Comparison of ENCODE assay signal across 8 cellular contexts in genomic region chr19:6738726-6739389, GRCh38. TPM values are rescaled to one million over a fixed set of nuclear protein-coding genes. Genes with fewer than 3 reads are reported as not detected.
DNase-seq lines count a peak whose midpoint lies in the region; ATAC-seq and TF ChIP-seq lines count a peak whose summit lies in the region.

No MANE protein-coding gene starts in this region.

- H3K9ac ChIP-seq in GM23248 (peak overlapping the region; percentile 74), mucosa of stomach (ENCODE audit: low read length) (peak overlapping the region; percentile 67)

- 2 to 3% methylated on average over 26 of the region's 26 CpGs for WGBS in GM23248 (ENCODE audit: low coverage in 1 of 2, low lambda C conversion rate in 2 of 2, missing lambda C conversion rate in 2 of 2), 2 experiments
- 7% methylated on average over 26 of the region's 26 CpGs for whole genome bisulfite sequencing in urinary bladder

- H3K4me3 ChIP-seq in GM23248: peak overlapping the region; percentile 64
- H3K4me3 ChIP-seq in dorsolateral prefrontal cortex: peak overlapping the region in 57 of 59 donors; percentile 14 to 91 (median 56)
- H3K4me3 ChIP-seq in mucosa of stomach (ENCODE audit: low read length): peak overlapping the region; percentile 57
- H3K4me3 ChIP-seq in urinary bladder (ENCODE audit: low read depth, low read length): no peak overlapping the region

- DNase-seq in GM23248: peak; percentile 69
- peak; percentile 9 for DNase-seq in T follicular helper cell (ENCODE audit: low read depth)
- DNase-seq in dorsolateral prefrontal cortex: no peak
- no peak for DNase-seq in germinal center (ENCODE audit: low spot score)
- no peak for DNase-seq in NCI-H146 treated with DMSO at 0.1 percent for 48 hours (lab: John Stamatoyannopoulos, UW; ENCODE audit: unreplicated experiment)

- no peaks in the 10 kb centered on the region for H3K27me3 ChIP-seq in GM23248 (replicated peaks; ENCODE audit: insufficient read depth)
- peaks cover 0 to 14% (median 0%) of the 10 kb centered on the region in 45 donors for H3K27me3 ChIP-seq in dorsolateral prefrontal cortex
- no peaks in the 10 kb centered on the region for H3K27me3 ChIP-seq in mucosa of stomach (ENCODE audit: control insufficient read depth, insufficient read depth, low read length)

- H3K27ac ChIP-seq in GM23248: peak overlapping the region; percentile 74
- H3K27ac ChIP-seq in dorsolateral prefrontal cortex: peak overlapping the region; percentile 9 to 100 (median 95)
- peak overlapping the region; percentile 71 for H3K27ac ChIP-seq in urinary bladder (ENCODE audit: low read depth)

- ATAC-seq in GM21717 (IDR thresholded peaks at IDR 0.05; ENCODE audit: unreplicated experiment): no peak

- H3K79me2 ChIP-seq in GM23248 (ENCODE audit: insufficient read depth): peaks cover 46% of the 10 kb centered on the region

- in situ Hi-C loops in GM23248 (cut with MboI): no loop called here

- no peaks in the 10 kb centered on the region for H4K20me1 ChIP-seq in GM23248 (ENCODE audit: insufficient read depth)

- H3K36me3 ChIP-seq in GM23248 (ENCODE audit: low read depth): 0 out of 2 replicates have a peak, but pooled peaks cover 3% of the 10 kb centered on the region
- H3K36me3 ChIP-seq in mucosa of stomach (ENCODE audit: control insufficient read depth, insufficient read depth, low read length): no peaks in the 10 kb centered on the region
- no peaks in the 10 kb centered on the region for H3K36me3 ChIP-seq in urinary bladder (ENCODE audit: insufficient read depth)

- peak overlapping the region; percentile 98 for H2AFZ ChIP-seq in GM23248

- TF ChIP-seq CTCF in dorsolateral prefrontal cortex (IDR thresholded peaks at IDR 0.05 in 54 of 56, conservative IDR thresholded peaks at IDR 0.05 in 2 of 56; ENCODE audit: low read depth in 1 of 56, partially characterized antibody in 56 of 56): peak in 3 of 56 donors; percentile 0 to 4 (median 1)

- peaks cover 31% of the 10 kb centered on the region for H3K4me1 ChIP-seq in GM23248 (ENCODE audit: insufficient read depth)
- H3K4me1 ChIP-seq in mucosa of stomach (ENCODE audit: control insufficient read depth, insufficient read depth, low read length): peaks cover 38% of the 10 kb centered on the region
- H3K4me1 ChIP-seq in urinary bladder (ENCODE audit: insufficient read depth): no peaks in the 10 kb centered on the region

- no peaks in the 10 kb centered on the region for H3K9me2 ChIP-seq in GM23248 (ENCODE audit: insufficient read depth)

- peaks cover 33% of the 10 kb centered on the region for H3F3A ChIP-seq in GM23248 (ENCODE audit: insufficient read depth)

- H3K9me3 ChIP-seq in GM23248 (ENCODE audit: low read depth) (no peaks in the 10 kb centered on the region), mucosa of stomach (ENCODE audit: control insufficient read depth, low read length) (no peaks in the 10 kb centered on the region)

- peak overlapping the region; percentile 92 for H3K4me2 ChIP-seq in GM23248 (ENCODE audit: unreplicated experiment)

- intact Hi-C loops in dorsolateral prefrontal cortex (cut with DNase I): loop anchor here (1.0 to 5.0 kb wide), 6 partner anchors 123 to 1093 kb away; partner anchors contain the start of genes EVI5L (in 1 of the 2), PSPN (in 1 of the 2) and TNFSF9 (in 1 of the 2)

RNA-seq across cellular contexts. Expression of gene TRIP10, which starts 0.6 kb away (rescaled TPM):
- total RNA-seq in GM23248 (2014; rRNA removed; shearing (Covaris generic)): 48.0 and 68.2 TPM in 2 replicates
- polyA plus RNA-seq in GM23248 (2016; fragmentation: Nextera tagmentation; extraction: Ambion mirVana): 48.9 and 50.1 TPM in 2 replicates
- total RNA-seq in dorsolateral prefrontal cortex: 10 to 100 TPM in 97 of 120 experiments, 1 to 10 TPM in 23; 4.5 to 54.0 (median 14.5) TPM
- total RNA-seq in urinary bladder: 28.5 TPM
- 113 TPM for polyA plus RNA-seq in urinary bladder

RNA-seq across cellular contexts. Expression of gene GPR108, which starts 1.5 kb away (rescaled TPM):
- 75.7 and 77.3 TPM in 2 replicates for total RNA-seq in GM23248 (2014; rRNA removed; shearing (Covaris generic))
- polyA plus RNA-seq in GM23248 (2016; fragmentation: Nextera tagmentation; extraction: Ambion mirVana) (78.8 and 83.5 TPM in 2 replicates), urinary bladder (66.8 TPM)
- total RNA-seq in dorsolateral prefrontal cortex (10 to 100 TPM; 21.4 to 74.1 (median 47.4) TPM), urinary bladder (23.2 TPM)

RNA-seq across cellular contexts. Expression of gene C3, which starts 18.4 kb away (rescaled TPM):
- total RNA-seq in GM23248 (2014; rRNA removed; shearing (Covaris generic)): 3.1 and 5.6 TPM in 2 replicates
- polyA plus RNA-seq in GM23248 (2016; fragmentation: Nextera tagmentation; extraction: Ambion mirVana): 3.5 and 4.8 TPM in 2 replicates
- 100 to 1,000 TPM in 92 of 120 experiments, 10 to 100 TPM in 28; 34.1 to 573 (median 145) TPM for total RNA-seq in dorsolateral prefrontal cortex
- 38.9 TPM for total RNA-seq in urinary bladder
- 1,354 TPM for polyA plus RNA-seq in urinary bladder

RNA-seq across cellular contexts. Expression of gene SH2D3A, which starts 28.4 kb away (rescaled TPM):
- not detected in 2 replicates for total RNA-seq in GM23248 (2014; rRNA removed; shearing (Covaris generic))
- polyA plus RNA-seq in GM23248 (2016; fragmentation: Nextera tagmentation; extraction: Ambion mirVana) (0.18 TPM in 1 of 2 replicates, not detected in the other), urinary bladder (5.5 TPM)
- total RNA-seq in dorsolateral prefrontal cortex (1 to 10 TPM in 1 of 120 experiments, under 1 TPM in 6, not detected in 113; 0.18 to 1.4 (median 0.38) TPM), urinary bladder (11.4 TPM)

RNA-seq across cellular contexts. Expression of gene VAV1, which starts 33.6 kb away (rescaled TPM):
- total RNA-seq in GM23248 (2014; rRNA removed; shearing (Covaris generic)): not detected in 2 replicates
- not detected in 2 replicates for polyA plus RNA-seq in GM23248 (2016; fragmentation: Nextera tagmentation; extraction: Ambion mirVana)
- 10 to 100 TPM in 7 of 120 experiments, 1 to 10 TPM in 113; 1.7 to 13.0 (median 5.0) TPM for total RNA-seq in dorsolateral prefrontal cortex
- 4.4 TPM for total RNA-seq in urinary bladder
- polyA plus RNA-seq in urinary bladder: 3.0 TPM

Comparison
In these comparisons a context has a peak if more than half of its experiments do, and no peak if none do; other contexts are left out.
1. DNase-seq: peak in GM23248 (single experiment) and T follicular helper cell (single experiment); none in dorsolateral prefrontal cortex (0 of 10), germinal center (single experiment) and NCI-H146 treated with DMSO at 0.1 percent for 48 hours (single experiment).
2. Peak in every context shown above with its lines, with median percentiles within 50 percentile points of each other: H3K27ac ChIP-seq.